Comparison of ENCODE assay signal across 15 cellular contexts in genomic region chr17:49229076-49229804, GRCh38. TPM values are rescaled to one million over a fixed set of nuclear protein-coding genes. Genes with fewer than 3 reads are reported as not detected.
DNase-seq lines count a peak whose midpoint lies in the region; ATAC-seq, FAIRE-seq and TF ChIP-seq lines count a peak whose summit lies in the region.
"Had no signal": no experiment of that assay in that cellular context is flagged by ENCODE, and none has a peak within 500 bp of the region (broad histone marks: within the 10 kb centered on the region; RNA-seq: fewer than 3 reads in every experiment).

No MANE protein-coding gene starts in this region.

- in situ Hi-C loops in HepG2 (cut with HindIII; ENCODE audit: extremely low pct_ligation_motif_present, low pct_unique_long_range_greater_than_20kb), result loop anchor here (5.0 kb wide), 1 partner anchor 47 kb away; no protein-coding TSS in a partner anchor

- H3K27me3 ChIP-seq in HepG2 (ENCODE audit: control insufficient read depth in 1 of 2, insufficient read depth in 2 of 2, low read length in 2 of 2) (peaks cover 10 to 61% of the 10 kb centered on the region in 2 experiments; a peak in 4 of 5 replicates), right lobe of liver (no peaks in the 10 kb centered on the region), mononuclear cell (ENCODE audit: insufficient read depth, low read length) (peaks cover 32% of the 10 kb centered on the region)

- DNase-seq in HepG2 (ENCODE audit: low spot score), result no peak
- DNase-seq in right lobe of liver, result no peak
- DNase-seq in activated CD4-positive, alpha-beta memory T cell treated with anti-CD3 and anti-CD28 coated beads, Interleukin-2, amount 10 ng/mL, durations not matched to agents 7 days and 5 days, result no peak
- DNase-seq in AG08395 (ENCODE audit: low spot score), result no peak
- DNase-seq in NCI-H510A (lab: John Stamatoyannopoulos, UW), result no peak
- no peak for DNase-seq in H54 (ENCODE audit: insufficient read length, low spot score)
- DNase-seq: foreskin melanocyte; NCI-H1436 treated with DMSO at 0.1 percent for 48 hours; NCI-H69; posterior cingulate gyrus; SHP77; stimulated activated CD4-positive, alpha-beta T cell treated with anti-CD3 and anti-CD28 coated beads, Interleukin-4, amount 100 ng/mL, for 1 hour had no signal

- H3K27me3 Mint-ChIP-seq in activated CD4-positive, alpha-beta memory T cell treated with anti-CD3 and anti-CD28 coated beads, Interleukin-2, amount 10 ng/mL, durations not matched to agents 7 days and 5 days, result peaks cover 38% of the 10 kb centered on the region

- TF ChIP-seq POLR2A in HepG2 (IDR thresholded peaks at IDR 0.05; ENCODE audit: insufficient read depth in 1 of 2, low read depth in 2 of 2, low read length in 2 of 2) (no peak), right lobe of liver (IDR thresholded peaks at IDR 0.05) (no peak), H54 (IDR thresholded peaks at IDR 0.05; ENCODE audit: low read depth, low read length) (no peak)

- H3K9me3 ChIP-seq in HepG2 (ENCODE audit: low read length) (no peaks in the 10 kb centered on the region), right lobe of liver (no peaks in the 10 kb centered on the region), mononuclear cell (ENCODE audit: low read depth, low read length) (no peaks in the 10 kb centered on the region)

- no peak overlapping the region for H2AFZ ChIP-seq in HepG2 (ENCODE audit: low read length)

- no peak for TF ChIP-seq CTCF in HepG2 (CRISPR knock-in tag; IDR thresholded peaks at IDR 0.05)
- TF ChIP-seq CTCF in right lobe of liver (IDR thresholded peaks at IDR 0.05), result no peak

- ATAC-seq in HepG2, result no peak
- no peak for ATAC-seq in right lobe of liver
- no peak for ATAC-seq in GM18861 (IDR thresholded peaks at IDR 0.05; ENCODE audit: unreplicated experiment)

- POLR2A ChIA-PET in HepG2 (lab: Yijun Ruan, JAX), result no interaction called here
- POLR2A ChIA-PET in activated CD4-positive, alpha-beta memory T cell treated with anti-CD3 and anti-CD28 coated beads, Interleukin-2, amount 10 ng/mL, durations not matched to agents 7 days and 5 days (lab: Charles Lee), result interaction anchor here (0.9 to 5.4 kb wide), 8 partner anchors 8 to 285 kb away, joined by 3 to 34 read pairs (median 4); partner anchors contain the start of gene PHB1

- no peaks in the 10 kb centered on the region for H3K36me3 ChIP-seq in HepG2 (replicated peaks in 1 of 2; ENCODE audit: control insufficient read depth in 1 of 2, insufficient read depth in 2 of 2, low read length in 2 of 2)
- no peaks in the 10 kb centered on the region for H3K36me3 ChIP-seq in right lobe of liver

- no peak for TF ChIP-seq RAD21 in HepG2 (CRISPR knock-in tag; IDR thresholded peaks at IDR 0.05)

- CTCF ChIA-PET in HepG2 (lab: Yijun Ruan, JAX; ENCODE audit: low intra/inter-chr PET ratio, low total read pairs), result no interaction called here
- CTCF ChIA-PET in activated CD4-positive, alpha-beta memory T cell treated with anti-CD3 and anti-CD28 coated beads, Interleukin-2, amount 10 ng/mL, durations not matched to agents 7 days and 5 days (lab: Charles Lee), result interaction anchor here (0.6 to 7.7 kb wide), 5 partner anchors 11 to 350 kb away, joined by 3 to 105 read pairs (median 5); no protein-coding TSS in a partner anchor

- no peaks in the 10 kb centered on the region for H3K9me3 Mint-ChIP-seq in activated CD4-positive, alpha-beta memory T cell treated with anti-CD3 and anti-CD28 coated beads, Interleukin-2, amount 10 ng/mL, durations not matched to agents 7 days and 5 days

- BruUV-seq in HepG2 (replicated peaks; lab: Mats Ljungman, UMichigan), result no TSS peak

- H3K4me1 ChIP-seq in HepG2 (ENCODE audit: insufficient read depth, low read length), result peaks cover 32% of the 10 kb centered on the region
- peaks cover 0 to 12% (median 0%) of the 10 kb centered on the region in 4 donors for H3K4me1 ChIP-seq in right lobe of liver
- peaks cover 52% of the 10 kb centered on the region for H3K4me1 ChIP-seq in mononuclear cell (ENCODE audit: insufficient read depth, low read length)

- H3K79me2 ChIP-seq in HepG2 (ENCODE audit: insufficient read depth, low read length), result no peaks in the 10 kb centered on the region

- H4K20me1 ChIP-seq in HepG2 (ENCODE audit: insufficient read depth, low read length), result no peaks in the 10 kb centered on the region

- TF ChIP-seq EP300 in HepG2 (IDR thresholded peaks at IDR 0.05; ENCODE audit: low read depth in 2 of 2, low read length in 2 of 2) (no peak), HepG2 (CRISPR knock-in tag; IDR thresholded peaks at IDR 0.05; ENCODE audit: borderline replicate concordance) (no peak)

- FAIRE-seq in HepG2 (lab: Jason Lieb, UNC), result no peak
- no peak for FAIRE-seq in H54 (lab: Jason Lieb, UNC)
- FAIRE-seq: HTR-8/SVneo had no signal

- H3K27ac Mint-ChIP-seq in activated CD4-positive, alpha-beta memory T cell treated with anti-CD3 and anti-CD28 coated beads, Interleukin-2, amount 10 ng/mL, durations not matched to agents 7 days and 5 days, result no peak overlapping the region

- intact Hi-C loops in HepG2 (cut with micrococcal nuclease; ENCODE audit: unreplicated experiment) (no loop called here), right lobe of liver (cut with DNase I) (loop anchor here in 1 of 2 donors (5.0 kb wide), 1 partner anchor 47 kb away; no protein-coding TSS in a partner anchor)

- WGBS in HepG2 (ENCODE audit: low lambda C conversion rate), result 4% methylated on average over 6 of the region's 6 CpGs
- WGBS in right lobe of liver (ENCODE audit: insufficient coverage, low coverage, low lambda C conversion rate, missing lambda C conversion rate), result 40% methylated on average over 6 of the region's 6 CpGs

- peak overlapping the region; percentile 41 for H3K4me3 Mint-ChIP-seq in activated CD4-positive, alpha-beta memory T cell treated with anti-CD3 and anti-CD28 coated beads, Interleukin-2, amount 10 ng/mL, durations not matched to agents 7 days and 5 days

- peaks cover 24% of the 10 kb centered on the region for H3K4me1 Mint-ChIP-seq in activated CD4-positive, alpha-beta memory T cell treated with anti-CD3 and anti-CD28 coated beads, Interleukin-2, amount 10 ng/mL, durations not matched to agents 7 days and 5 days

- peaks cover 3% of the 10 kb centered on the region for H3K36me3 Mint-ChIP-seq in activated CD4-positive, alpha-beta memory T cell treated with anti-CD3 and anti-CD28 coated beads, Interleukin-2, amount 10 ng/mL, durations not matched to agents 7 days and 5 days (ENCODE audit: low read depth)

- no peak overlapping the region for H3K9ac ChIP-seq in HepG2 (ENCODE audit: insufficient read depth, low read depth, low read length)

- no peak overlapping the region for H3K4me3 ChIP-seq in HepG2 (replicated peaks in 1 of 3; ENCODE audit: insufficient read depth in 1 of 3, low read depth in 2 of 3, low read length in 3 of 3)
- no peak overlapping the region for H3K4me3 ChIP-seq in right lobe of liver
- H3K4me3 ChIP-seq in mononuclear cell (ENCODE audit: low read length), result peak overlapping the region; percentile 57

- no peak overlapping the region for H3K27ac ChIP-seq in HepG2 (ENCODE audit: extremely low read length, insufficient read depth, low read length)
- H3K27ac ChIP-seq in right lobe of liver, result no peak overlapping the region

- no peak overlapping the region for H3K4me2 ChIP-seq in HepG2 (ENCODE audit: low read depth, low read length)

RNA-seq across cellular contexts. Expression of gene PHOSPHO1, which starts 1.3 kb away (rescaled TPM):
- total RNA-seq in HepG2 (2016; rRNA removed; fragmentation: Illumina TruSeq; extraction: Trizol) (not detected in 2 replicates), right lobe of liver (under 1 TPM in 4 of 6 experiments, not detected in 2; 0.16 to 0.71 (median 0.41) TPM), mononuclear cell (0.21 TPM)
- total RNA-seq in HepG2 (2016; cell fraction: cytosol; rRNA removed; fragmentation: Illumina TruSeq; extraction: Trizol; ENCODE audit: low read depth), result not detected in 2 replicates
- total RNA-seq in HepG2 (2016; cell fraction: insoluble cytoplasmic fraction; rRNA removed; fragmentation: Illumina TruSeq; extraction: Trizol), result not detected in 2 replicates
- not detected in 2 replicates for total RNA-seq in HepG2 (2016; cell fraction: membrane; rRNA removed; fragmentation: Illumina TruSeq; extraction: Trizol)
- total RNA-seq in HepG2 (2016; cell fraction: nucleus; rRNA removed; fragmentation: Illumina TruSeq; extraction: Trizol), result not detected in 2 replicates
- polyA plus RNA-seq in HepG2 (2011; rRNA removed), result not detected in 2 replicates
- polyA plus RNA-seq in HepG2 (2011; cell fraction: cytosol; rRNA removed), result not detected in 2 replicates
- polyA plus RNA-seq in HepG2 (2011; cell fraction: nucleus; rRNA removed), result not detected in 2 replicates
- polyA plus RNA-seq in HepG2 (2012), result not detected in 2 replicates
- polyA plus RNA-seq in HepG2 (2016; cell fraction: cytosol; fragmentation: Illumina TruSeq; extraction: Trizol; ENCODE audit: low read depth), result not detected in 2 replicates
- polyA plus RNA-seq in HepG2 (2016; cell fraction: insoluble cytoplasmic fraction; fragmentation: Illumina TruSeq; extraction: Trizol; ENCODE audit: low read depth), result not detected in 2 replicates
- polyA plus RNA-seq in HepG2 (2016; cell fraction: membrane; fragmentation: Illumina TruSeq; extraction: Trizol; ENCODE audit: low read depth), result 0.16 TPM in 1 of 2 replicates, not detected in the other
- polyA plus RNA-seq in HepG2 (2016; cell fraction: nucleus; fragmentation: Illumina TruSeq; extraction: Trizol; ENCODE audit: insufficient read depth, low read depth), result not detected in 2 replicates
- 0.72 TPM in 1 of 2 replicates, not detected in the other for polyA minus RNA-seq in HepG2 (2011; rRNA and poly(A)+ RNA removed; ENCODE audit: low replicate concordance)
- polyA minus RNA-seq in HepG2 (2011; cell fraction: cytosol; rRNA and poly(A)+ RNA removed), result not detected in 2 replicates
- polyA minus RNA-seq in HepG2 (2011; cell fraction: nucleus; rRNA and poly(A)+ RNA removed), result not detected in 2 replicates
- total RNA-seq in activated CD4-positive, alpha-beta memory T cell treated with anti-CD3 and anti-CD28 coated beads, Interleukin-2, amount 10 ng/mL, durations not matched to agents 7 days and 5 days, result not detected

RNA-seq across cellular contexts. Expression of gene ABI3, which starts 18.7 kb away (rescaled TPM):
- total RNA-seq in HepG2 (2016; rRNA removed; fragmentation: Illumina TruSeq; extraction: Trizol) (not detected in 2 replicates), right lobe of liver (1 to 10 TPM; 3.0 to 9.7 (median 3.8) TPM), mononuclear cell (6.3 TPM)
- not detected in 2 replicates for total RNA-seq in HepG2 (2016; cell fraction: cytosol; rRNA removed; fragmentation: Illumina TruSeq; extraction: Trizol; ENCODE audit: low read depth)
- not detected in 2 replicates for total RNA-seq in HepG2 (2016; cell fraction: insoluble cytoplasmic fraction; rRNA removed; fragmentation: Illumina TruSeq; extraction: Trizol)
- total RNA-seq in HepG2 (2016; cell fraction: membrane; rRNA removed; fragmentation: Illumina TruSeq; extraction: Trizol), result not detected in 2 replicates
- not detected in 2 replicates for total RNA-seq in HepG2 (2016; cell fraction: nucleus; rRNA removed; fragmentation: Illumina TruSeq; extraction: Trizol)
- polyA plus RNA-seq in HepG2 (2011; rRNA removed), result not detected in 2 replicates
- 0.04 TPM in 1 of 2 replicates, not detected in the other for polyA plus RNA-seq in HepG2 (2011; cell fraction: cytosol; rRNA removed)
- not detected in 2 replicates for polyA plus RNA-seq in HepG2 (2011; cell fraction: nucleus; rRNA removed)
- polyA plus RNA-seq in HepG2 (2012), result not detected in 2 replicates
- not detected in 2 replicates for polyA plus RNA-seq in HepG2 (2016; cell fraction: cytosol; fragmentation: Illumina TruSeq; extraction: Trizol; ENCODE audit: low read depth)
- polyA plus RNA-seq in HepG2 (2016; cell fraction: insoluble cytoplasmic fraction; fragmentation: Illumina TruSeq; extraction: Trizol; ENCODE audit: low read depth), result not detected in 2 replicates
- polyA plus RNA-seq in HepG2 (2016; cell fraction: membrane; fragmentation: Illumina TruSeq; extraction: Trizol; ENCODE audit: low read depth), result not detected in 2 replicates
- not detected in 2 replicates for polyA plus RNA-seq in HepG2 (2016; cell fraction: nucleus; fragmentation: Illumina TruSeq; extraction: Trizol; ENCODE audit: insufficient read depth, low read depth)
- not detected in 2 replicates for polyA minus RNA-seq in HepG2 (2011; rRNA and poly(A)+ RNA removed; ENCODE audit: low replicate concordance)
- polyA minus RNA-seq in HepG2 (2011; cell fraction: cytosol; rRNA and poly(A)+ RNA removed), result not detected in 2 replicates
- not detected in 2 replicates for polyA minus RNA-seq in HepG2 (2011; cell fraction: nucleus; rRNA and poly(A)+ RNA removed)
- total RNA-seq in activated CD4-positive, alpha-beta memory T cell treated with anti-CD3 and anti-CD28 coated beads, Interleukin-2, amount 10 ng/mL, durations not matched to agents 7 days and 5 days, result 10 to 100 TPM; 46.3 to 48.2 TPM

RNA-seq across cellular contexts. Expression of gene GNGT2, which starts 18.9 kb away (rescaled TPM):
- total RNA-seq in HepG2 (2016; rRNA removed; fragmentation: Illumina TruSeq; extraction: Trizol) (not detected in 2 replicates), right lobe of liver (1 to 10 TPM in 4 of 6 experiments, under 1 TPM in 2; 0.61 to 1.6 (median 1.2) TPM), mononuclear cell (3.3 TPM)
- not detected in 2 replicates for total RNA-seq in HepG2 (2016; cell fraction: cytosol; rRNA removed; fragmentation: Illumina TruSeq; extraction: Trizol; ENCODE audit: low read depth)
- total RNA-seq in HepG2 (2016; cell fraction: insoluble cytoplasmic fraction; rRNA removed; fragmentation: Illumina TruSeq; extraction: Trizol), result not detected in 2 replicates
- total RNA-seq in HepG2 (2016; cell fraction: membrane; rRNA removed; fragmentation: Illumina TruSeq; extraction: Trizol), result not detected in 2 replicates
- total RNA-seq in HepG2 (2016; cell fraction: nucleus; rRNA removed; fragmentation: Illumina TruSeq; extraction: Trizol), result not detected in 2 replicates
- polyA plus RNA-seq in HepG2 (2011; rRNA removed), result not detected in 2 replicates
- not detected in 2 replicates for polyA plus RNA-seq in HepG2 (2011; cell fraction: cytosol; rRNA removed)
- polyA plus RNA-seq in HepG2 (2011; cell fraction: nucleus; rRNA removed), result not detected in 2 replicates
- not detected in 2 replicates for polyA plus RNA-seq in HepG2 (2012)
- not detected in 2 replicates for polyA plus RNA-seq in HepG2 (2016; cell fraction: cytosol; fragmentation: Illumina TruSeq; extraction: Trizol; ENCODE audit: low read depth)
- polyA plus RNA-seq in HepG2 (2016; cell fraction: insoluble cytoplasmic fraction; fragmentation: Illumina TruSeq; extraction: Trizol; ENCODE audit: low read depth), result not detected in 2 replicates
- not detected in 2 replicates for polyA plus RNA-seq in HepG2 (2016; cell fraction: membrane; fragmentation: Illumina TruSeq; extraction: Trizol; ENCODE audit: low read depth)
- polyA plus RNA-seq in HepG2 (2016; cell fraction: nucleus; fragmentation: Illumina TruSeq; extraction: Trizol; ENCODE audit: insufficient read depth, low read depth), result not detected in 2 replicates
- polyA minus RNA-seq in HepG2 (2011; rRNA and poly(A)+ RNA removed; ENCODE audit: low replicate concordance), result not detected in 2 replicates
- not detected in 2 replicates for polyA minus RNA-seq in HepG2 (2011; cell fraction: cytosol; rRNA and poly(A)+ RNA removed)
- polyA minus RNA-seq in HepG2 (2011; cell fraction: nucleus; rRNA and poly(A)+ RNA removed), result not detected in 2 replicates
- 10 to 100 TPM; 22.7 to 23.8 TPM for total RNA-seq in activated CD4-positive, alpha-beta memory T cell treated with anti-CD3 and anti-CD28 coated beads, Interleukin-2, amount 10 ng/mL, durations not matched to agents 7 days and 5 days
